ENCODE assay signal across 31 cellular contexts in the genomic region with DNA sequence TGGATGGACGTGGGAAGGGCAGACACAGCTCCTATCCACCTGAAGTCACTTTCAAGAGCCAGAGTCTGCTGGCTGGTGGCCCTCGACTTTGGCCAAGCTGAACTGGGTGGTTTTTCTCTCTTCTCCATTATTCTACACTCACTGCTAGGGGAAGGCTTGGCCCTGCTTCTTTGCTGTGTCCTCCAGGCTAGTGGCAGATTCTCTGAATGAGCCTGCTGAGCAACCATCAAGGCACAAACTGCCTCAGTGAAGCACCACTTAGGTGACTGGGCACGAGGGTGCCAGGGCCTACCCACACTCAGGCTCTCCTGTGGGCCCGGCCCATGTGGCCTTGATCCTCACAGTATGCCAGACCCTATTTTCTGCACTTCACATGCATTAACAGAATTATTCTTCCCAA.
"Had no signal": no experiment of that assay in that cellular context is flagged by ENCODE, and none has a peak within 500 bp of the region (broad histone marks: within the 10 kb centered on the region; RNA-seq: fewer than 3 reads in every experiment).

No MANE protein-coding gene starts in this region.

- H3K27ac Mint-ChIP-seq: activated CD4-positive, alpha-beta memory T cell treated with anti-CD3 and anti-CD28 coated beads for 36 hours; activated CD4-positive, alpha-beta T cell treated with anti-CD3 and anti-CD28 coated beads for 36 hours; activated CD4-positive, alpha-beta T cell treated with anti-CD3 and anti-CD28 coated beads, Interleukin-2, amount 10 ng/mL, durations not matched to agents 24 days and 14 days; activated CD8-positive, alpha-beta memory T cell treated with anti-CD3 and anti-CD28 coated beads, Interleukin-2, amount 10 ng/mL, durations not matched to agents 7 days and 5 days; activated CD8-positive, alpha-beta T cell treated with anti-CD3 and anti-CD28 coated beads, Interleukin-2, amount 10 ng/mL, durations not matched to agents 7 days and 5 days; activated naive CD8-positive, alpha-beta T cell treated with anti-CD3 and anti-CD28 coated beads for 36 hours; activated naive CD8-positive, alpha-beta T cell treated with anti-CD3 and anti-CD28 coated beads, Interleukin-2, amount 50 U/mL, for 24 hours; activated T-cell treated with anti-CD3 and anti-CD28 coated beads, Interleukin-2, amount 50 U/mL, for 24 hours; activated T-cell treated with anti-CD3 and anti-CD28 coated beads, Interleukin-2, amount 50 U/mL, for 72 hours; effector memory CD8-positive, alpha-beta T cell had no signal

- H3K36me3 Mint-ChIP-seq: activated CD4-positive, alpha-beta memory T cell treated with anti-CD3 and anti-CD28 coated beads for 36 hours; activated CD8-positive, alpha-beta memory T cell treated with anti-CD3 and anti-CD28 coated beads, Interleukin-2, amount 10 ng/mL, durations not matched to agents 7 days and 5 days; activated naive CD8-positive, alpha-beta T cell treated with anti-CD3 and anti-CD28 coated beads for 36 hours; brain had no signal

- H3K4me1 ChIP-seq: adrenal gland, breast epithelium, foreskin keratinocyte, gastrocnemius medialis had no signal

- DNase-seq: activated CD4-positive, alpha-beta memory T cell treated with anti-CD3 and anti-CD28 coated beads for 36 hours; activated CD4-positive, alpha-beta T cell treated with anti-CD3 and anti-CD28 coated beads for 36 hours; activated CD4-positive, alpha-beta T cell treated with anti-CD3 and anti-CD28 coated beads, Interleukin-2, amount 10 ng/mL, durations not matched to agents 24 days and 14 days; activated CD4-positive, CD25-positive, alpha-beta regulatory T cell; activated CD4-positive, CD25-positive, alpha-beta regulatory T cell treated with anti-CD3 and anti-CD28 coated beads, Interleukin-2, amount 50 U/mL, for 72 hours; activated CD8-positive, alpha-beta memory T cell treated with anti-CD3 and anti-CD28 coated beads, Interleukin-2, amount 10 ng/mL, durations not matched to agents 7 days and 5 days; activated CD8-positive, alpha-beta memory T cell treated with anti-CD3 and anti-CD28 coated beads, Interleukin-2, amount 50 U/mL, for 4 hours; activated CD8-positive, alpha-beta T cell treated with anti-CD3 and anti-CD28 coated beads, Interleukin-2, amount 10 ng/mL, durations not matched to agents 7 days and 5 days; activated gamma-delta T cell; activated naive CD4-positive, alpha-beta T cell; activated naive CD4-positive, alpha-beta T cell treated with anti-CD3 and anti-CD28 coated beads, Interleukin-2, amount 50 U/mL, for 16 hours; activated naive CD8-positive, alpha-beta T cell treated with anti-CD3 and anti-CD28 coated beads for 36 hours; activated naive CD8-positive, alpha-beta T cell treated with anti-CD3 and anti-CD28 coated beads, Interleukin-2, amount 50 U/mL, for 24 hours; activated T-cell treated with anti-CD3 and anti-CD28 coated beads, Interleukin-2, amount 50 U/mL, for 24 hours; activated T-cell treated with anti-CD3 and anti-CD28 coated beads, Interleukin-2, amount 50 U/mL, for 72 hours; amygdala; cortex of kidney; dermis blood vessel endothelial cell; effector CD4-positive, alpha-beta T cell; effector memory CD8-positive, alpha-beta T cell; erythroblast; foreskin keratinocyte; gastrocnemius medialis; glutamatergic neuron; T-helper 2 cell had no signal

- H3K36me3 ChIP-seq: adrenal gland, breast epithelium, cardiac muscle cell, esophagus muscularis mucosa, gastrocnemius medialis had no signal

- H3K27me3 Mint-ChIP-seq: activated CD4-positive, alpha-beta memory T cell treated with anti-CD3 and anti-CD28 coated beads for 36 hours; activated CD4-positive, alpha-beta T cell treated with anti-CD3 and anti-CD28 coated beads, Interleukin-2, amount 10 ng/mL, durations not matched to agents 24 days and 14 days; activated CD8-positive, alpha-beta memory T cell treated with anti-CD3 and anti-CD28 coated beads, Interleukin-2, amount 10 ng/mL, durations not matched to agents 7 days and 5 days; activated naive CD8-positive, alpha-beta T cell treated with anti-CD3 and anti-CD28 coated beads for 36 hours; activated naive CD8-positive, alpha-beta T cell treated with anti-CD3 and anti-CD28 coated beads, Interleukin-2, amount 50 U/mL, for 24 hours; central memory CD8-positive, alpha-beta T cell; effector memory CD8-positive, alpha-beta T cell had no signal

- H3K9me3 Mint-ChIP-seq: activated CD4-positive, alpha-beta memory T cell treated with anti-CD3 and anti-CD28 coated beads for 36 hours; activated CD4-positive, alpha-beta T cell treated with anti-CD3 and anti-CD28 coated beads, Interleukin-2, amount 10 ng/mL, durations not matched to agents 24 days and 14 days; activated naive CD8-positive, alpha-beta T cell treated with anti-CD3 and anti-CD28 coated beads for 36 hours; activated naive CD8-positive, alpha-beta T cell treated with anti-CD3 and anti-CD28 coated beads, Interleukin-2, amount 50 U/mL, for 24 hours; activated T-cell treated with anti-CD3 and anti-CD28 coated beads, Interleukin-2, amount 50 U/mL, for 24 hours; central memory CD8-positive, alpha-beta T cell; effector memory CD8-positive, alpha-beta T cell had no signal

- H3K27ac ChIP-seq: adrenal gland, breast epithelium, cardiac muscle cell, esophagus muscularis mucosa, foreskin keratinocyte, gastrocnemius medialis had no signal

- H3K27me3 ChIP-seq: cardiac muscle cell, esophagus muscularis mucosa, foreskin keratinocyte, gastrocnemius medialis had no signal

- ATAC-seq: activated CD4-positive, alpha-beta T cell treated with anti-CD3 and anti-CD28 coated beads for 36 hours; activated CD8-positive, alpha-beta memory T cell treated with anti-CD3 and anti-CD28 coated beads, Interleukin-2, amount 10 ng/mL, durations not matched to agents 7 days and 5 days; activated CD8-positive, alpha-beta T cell treated with anti-CD3 and anti-CD28 coated beads, Interleukin-2, amount 10 ng/mL, durations not matched to agents 7 days and 5 days; activated naive CD8-positive, alpha-beta T cell treated with anti-CD3 and anti-CD28 coated beads, Interleukin-2, amount 50 U/mL, for 24 hours; activated T-cell treated with anti-CD3 and anti-CD28 coated beads, Interleukin-2, amount 50 U/mL, for 72 hours; effector memory CD8-positive, alpha-beta T cell; foreskin keratinocyte; gastrocnemius medialis had no signal

- H3K4me1 Mint-ChIP-seq: activated CD4-positive, alpha-beta T cell treated with anti-CD3 and anti-CD28 coated beads for 36 hours; activated CD4-positive, alpha-beta T cell treated with anti-CD3 and anti-CD28 coated beads, Interleukin-2, amount 10 ng/mL, durations not matched to agents 24 days and 14 days; activated CD8-positive, alpha-beta memory T cell treated with anti-CD3 and anti-CD28 coated beads, Interleukin-2, amount 10 ng/mL, durations not matched to agents 7 days and 5 days; activated naive CD8-positive, alpha-beta T cell treated with anti-CD3 and anti-CD28 coated beads for 36 hours; activated naive CD8-positive, alpha-beta T cell treated with anti-CD3 and anti-CD28 coated beads, Interleukin-2, amount 50 U/mL, for 24 hours; central memory CD8-positive, alpha-beta T cell had no signal

- H3K4me3 Mint-ChIP-seq: activated CD4-positive, alpha-beta memory T cell treated with anti-CD3 and anti-CD28 coated beads for 36 hours; activated CD4-positive, alpha-beta T cell treated with anti-CD3 and anti-CD28 coated beads for 36 hours; activated CD4-positive, alpha-beta T cell treated with anti-CD3 and anti-CD28 coated beads, Interleukin-2, amount 10 ng/mL, durations not matched to agents 24 days and 14 days; activated CD8-positive, alpha-beta memory T cell treated with anti-CD3 and anti-CD28 coated beads, Interleukin-2, amount 10 ng/mL, durations not matched to agents 7 days and 5 days; activated CD8-positive, alpha-beta T cell treated with anti-CD3 and anti-CD28 coated beads, Interleukin-2, amount 10 ng/mL, durations not matched to agents 7 days and 5 days; activated naive CD8-positive, alpha-beta T cell treated with anti-CD3 and anti-CD28 coated beads for 36 hours; activated naive CD8-positive, alpha-beta T cell treated with anti-CD3 and anti-CD28 coated beads, Interleukin-2, amount 50 U/mL, for 24 hours; activated T-cell treated with anti-CD3 and anti-CD28 coated beads, Interleukin-2, amount 50 U/mL, for 24 hours; activated T-cell treated with anti-CD3 and anti-CD28 coated beads, Interleukin-2, amount 50 U/mL, for 72 hours; brain; central memory CD8-positive, alpha-beta T cell; effector memory CD8-positive, alpha-beta T cell had no signal

- H3K9me3 ChIP-seq: adrenal gland, breast epithelium, esophagus muscularis mucosa, gastrocnemius medialis had no signal

- H3K4me3 ChIP-seq: adrenal gland, breast epithelium, cardiac muscle cell, esophagus muscularis mucosa, gastrocnemius medialis had no signal
